11 cellular contexts compared by ENCODE assay signal in genomic region chr12:89454080-89454848, GRCh38.
A peak's percentile ranks its signal among the peaks of the same experiment; 100 is the strongest.
DNase-seq lines count a peak whose midpoint lies in the region; ATAC-seq and TF ChIP-seq lines count a peak whose summit lies in the region.
"Had no signal": no experiment of that assay in that cellular context is flagged by ENCODE, and none has a peak within 500 bp of the region (broad histone marks: within the 10 kb centered on the region; RNA-seq: fewer than 3 reads in every experiment).

No MANE protein-coding gene starts in this region.

- H3K27me3 ChIP-seq in fibroblast of lung (ENCODE audit: control insufficient read depth, insufficient read depth, low read length) = no peaks in the 10 kb centered on the region
- H3K27me3 ChIP-seq in body of pancreas = no peaks in the 10 kb centered on the region

- H3K4me2 ChIP-seq in fibroblast of lung (ENCODE audit: extremely low read depth, insufficient read depth, low read length) = peak overlapping the region; percentile 48

- H3K79me2 ChIP-seq in fibroblast of lung (ENCODE audit: control insufficient read depth, insufficient read depth, low read length) = no peaks in the 10 kb centered on the region

- DNase-seq in stimulated activated naive CD8-positive, alpha-beta T cell treated with anti-CD3 and anti-CD28 coated beads, Interleukin-15, amount 100 ng/mL, for 72 hours = no peak
- DNase-seq in fibroblast of lung (ENCODE audit: low read depth in 2 of 2) (no peak), myocyte (ENCODE audit: low read depth) (peak; percentile 39), NCI-H1436 treated with DMSO at 0.1 percent for 48 hours (lab: John Stamatoyannopoulos, UW) (no peak), body of pancreas (no peak), GF-D8 (lab: John Stamatoyannopoulos, UW) (no peak)
- DNase-seq: activated CD8-positive, alpha-beta memory T cell treated with anti-CD3 and anti-CD28 coated beads, Interleukin-2, amount 50 U/mL, for 4 hours; effector memory CD4-positive, alpha-beta T cell had no signal

- H3K9me3 ChIP-seq in fibroblast of lung (ENCODE audit: control insufficient read depth, insufficient read depth, low read depth, low read length) = no peaks in the 10 kb centered on the region
- no peaks in the 10 kb centered on the region for H3K9me3 ChIP-seq in body of pancreas

- peaks cover 15% of the 10 kb centered on the region for H3K4me1 ChIP-seq in fibroblast of lung (ENCODE audit: control insufficient read depth, extremely low read depth, insufficient read depth, low read length)
- H3K4me1 ChIP-seq in body of pancreas = no peaks in the 10 kb centered on the region

- peak overlapping the region; percentile 14 for H3K9ac ChIP-seq in fibroblast of lung (ENCODE audit: insufficient read depth, low read length)

- H3K27ac Mint-ChIP-seq in stimulated activated naive CD8-positive, alpha-beta T cell treated with anti-CD3 and anti-CD28 coated beads, Interleukin-15, Interleukin-2, amounts not matched to agents 100 ng/mL and 50 ng/mL, for 24 hours = peak overlapping the region; percentile 4
- H3K27ac Mint-ChIP-seq in stimulated activated naive CD8-positive, alpha-beta T cell treated with anti-CD3 and anti-CD28 coated beads, Interleukin-15, amount 100 ng/mL, for 72 hours = peak overlapping the region in 1 of 2 donors; percentile 8

- H3K27ac ChIP-seq in fibroblast of lung (ENCODE audit: insufficient read depth, low read length) = peak overlapping the region; percentile 69
- no peak overlapping the region for H3K27ac ChIP-seq in body of pancreas
- H3K27ac ChIP-seq: SK-N-MC had no signal

- no peaks in the 10 kb centered on the region for H4K20me1 ChIP-seq in fibroblast of lung (ENCODE audit: control insufficient read depth, extremely low read depth, insufficient read depth, low read length)

- H3K36me3 Mint-ChIP-seq in stimulated activated naive CD8-positive, alpha-beta T cell treated with anti-CD3 and anti-CD28 coated beads, Interleukin-15, Interleukin-2, amounts not matched to agents 100 ng/mL and 50 ng/mL, for 24 hours (ENCODE audit: low read depth) = peaks cover 37% of the 10 kb centered on the region

- peak overlapping the region; percentile 7 for H2AFZ ChIP-seq in fibroblast of lung (ENCODE audit: low read length)

- no peak for ATAC-seq in stimulated activated naive CD8-positive, alpha-beta T cell treated with anti-CD3 and anti-CD28 coated beads, Interleukin-15, amount 100 ng/mL, for 72 hours
- ATAC-seq in body of pancreas (no peak), GM18858 (IDR thresholded peaks at IDR 0.05; ENCODE audit: unreplicated experiment) (no peak)

- no peak for TF ChIP-seq CTCF in fibroblast of lung (conservative IDR thresholded peaks at IDR 0.05 in 1 of 2, IDR thresholded peaks at IDR 0.05 in 1 of 2; ENCODE audit: low read depth in 1 of 2, low read length in 2 of 2)
- no peak for TF ChIP-seq CTCF in body of pancreas (IDR thresholded peaks at IDR 0.05)

- intact Hi-C loops in body of pancreas (cut with DNase I) = loop anchor here (10.0 kb wide), 1 partner anchor 89 kb away; no protein-coding TSS in a partner anchor

- peaks cover 3% of the 10 kb centered on the region for H3K4me1 Mint-ChIP-seq in stimulated activated naive CD8-positive, alpha-beta T cell treated with anti-CD3 and anti-CD28 coated beads, Interleukin-15, Interleukin-2, amounts not matched to agents 100 ng/mL and 50 ng/mL, for 24 hours (ENCODE audit: low read depth)
- H3K4me1 Mint-ChIP-seq in stimulated activated naive CD8-positive, alpha-beta T cell treated with anti-CD3 and anti-CD28 coated beads, Interleukin-15, amount 100 ng/mL, for 72 hours = peaks cover 9% of the 10 kb centered on the region

- no peaks in the 10 kb centered on the region for H3K27me3 Mint-ChIP-seq in stimulated activated naive CD8-positive, alpha-beta T cell treated with anti-CD3 and anti-CD28 coated beads, Interleukin-15, Interleukin-2, amounts not matched to agents 100 ng/mL and 50 ng/mL, for 24 hours
- no peaks in the 10 kb centered on the region for H3K27me3 Mint-ChIP-seq in stimulated activated naive CD8-positive, alpha-beta T cell treated with anti-CD3 and anti-CD28 coated beads, Interleukin-15, amount 100 ng/mL, for 72 hours

- H3K36me3 ChIP-seq in fibroblast of lung (ENCODE audit: control insufficient read depth, insufficient read depth, low read length) = no peaks in the 10 kb centered on the region
- no peaks in the 10 kb centered on the region for H3K36me3 ChIP-seq in body of pancreas (replicated peaks in 1 of 2; ENCODE audit: insufficient read depth in 1 of 2, low read depth in 2 of 2)

- no peak overlapping the region for H3K4me3 ChIP-seq in fibroblast of lung (replicated peaks in 1 of 4; ENCODE audit: control extremely low read depth in 1 of 4, insufficient read depth in 1 of 4, low read depth in 3 of 4, low read length in 4 of 4)
- H3K4me3 ChIP-seq in body of pancreas = no peak overlapping the region
- H3K4me3 ChIP-seq: SK-N-MC had no signal

- H3K4me3 Mint-ChIP-seq in stimulated activated naive CD8-positive, alpha-beta T cell treated with anti-CD3 and anti-CD28 coated beads, Interleukin-15, Interleukin-2, amounts not matched to agents 100 ng/mL and 50 ng/mL, for 24 hours = no peak overlapping the region
- H3K4me3 Mint-ChIP-seq in stimulated activated naive CD8-positive, alpha-beta T cell treated with anti-CD3 and anti-CD28 coated beads, Interleukin-15, amount 100 ng/mL, for 72 hours = no peak overlapping the region

- H3K9me3 Mint-ChIP-seq in stimulated activated naive CD8-positive, alpha-beta T cell treated with anti-CD3 and anti-CD28 coated beads, Interleukin-15, Interleukin-2, amounts not matched to agents 100 ng/mL and 50 ng/mL, for 24 hours = no peaks in the 10 kb centered on the region
- H3K9me3 Mint-ChIP-seq in stimulated activated naive CD8-positive, alpha-beta T cell treated with anti-CD3 and anti-CD28 coated beads, Interleukin-15, amount 100 ng/mL, for 72 hours = no peaks in the 10 kb centered on the region

- 75 to 79% methylated on average over 7 of the region's 7 CpGs for WGBS in body of pancreas, 2 donors

- no peak for TF ChIP-seq POLR2A in body of pancreas (IDR thresholded peaks at IDR 0.05)
